Comparison of ENCODE assay signal across 28 cellular contexts in genomic region chrX:32267796-32268195, GRCh38.
"Had no signal": no experiment of that assay in that cellular context is flagged by ENCODE, and none has a peak within 500 bp of the region (broad histone marks: within the 10 kb centered on the region; RNA-seq: fewer than 3 reads in every experiment).

No MANE protein-coding gene starts in this region.

- H3K36me3 Mint-ChIP-seq: activated naive CD8-positive, alpha-beta T cell had no signal

- H3K4me3 ChIP-seq: body of pancreas, esophagus squamous epithelium, gastroesophageal sphincter had no signal

- H3K27ac ChIP-seq: body of pancreas, epithelial cell of prostate, esophagus squamous epithelium, gastroesophageal sphincter had no signal

- H3K27ac Mint-ChIP-seq: activated CD4-positive, alpha-beta memory T cell treated with anti-CD3 and anti-CD28 coated beads, Interleukin-2, amount 10 ng/mL, durations not matched to agents 7 days and 5 days; activated CD4-positive, alpha-beta T cell treated with anti-CD3 and anti-CD28 coated beads for 36 hours; activated CD4-positive, alpha-beta T cell treated with anti-CD3 and anti-CD28 coated beads, Interleukin-2, amount 10 ng/mL, durations not matched to agents 7 days and 5 days; activated naive CD8-positive, alpha-beta T cell; activated T-cell treated with anti-CD3 and anti-CD28 coated beads, Interleukin-2, amount 50 U/mL, for 24 hours; activated T-cell treated with anti-CD3 and anti-CD28 coated beads, Interleukin-2, amount 50 U/mL, for 72 hours; T-helper 17 cell; T-helper 2 cell treated with Interferon-gamma antibody and Interleukin-4, amounts not matched to agents 5 μg/mL and 100 μg/mL, for 36 hours had no signal

- DNase-seq: activated CD4-positive, alpha-beta memory T cell treated with anti-CD3 and anti-CD28 coated beads, Interleukin-2, amount 10 ng/mL, durations not matched to agents 7 days and 5 days; activated CD4-positive, alpha-beta T cell treated with anti-CD3 and anti-CD28 coated beads for 36 hours; activated CD4-positive, alpha-beta T cell treated with anti-CD3 and anti-CD28 coated beads, Interleukin-2, amount 10 ng/mL, durations not matched to agents 7 days and 5 days; activated CD4-positive, alpha-beta T cell treated with anti-CD3 and anti-CD28 coated beads, Interleukin-2, amount 50 U/mL, for 4 hours; activated CD4-positive, CD25-positive, alpha-beta regulatory T cell; activated CD4-positive, CD25-positive, alpha-beta regulatory T cell treated with anti-CD3 and anti-CD28 coated beads, Interleukin-2, amount 50 U/mL, for 72 hours; activated CD8-positive, alpha-beta memory T cell treated with anti-CD3 and anti-CD28 coated beads, Interleukin-2, amount 50 U/mL, for 48 hours; activated gamma-delta T cell; activated naive CD4-positive, alpha-beta T cell; activated naive CD4-positive, alpha-beta T cell treated with anti-CD3 and anti-CD28 coated beads, Interleukin-2, amount 50 U/mL, for 16 hours; activated T-cell treated with anti-CD3 and anti-CD28 coated beads for 4 hours; activated T-cell treated with anti-CD3 and anti-CD28 coated beads, Interleukin-2, amount 50 U/mL, for 24 hours; activated T-cell treated with anti-CD3 and anti-CD28 coated beads, Interleukin-2, amount 50 U/mL, for 72 hours; amniotic stem cell; anterior cingulate cortex; body of pancreas; effector CD8-positive, alpha-beta T cell; esophagus squamous epithelium; foreskin melanocyte; T-helper 1 cell; T-helper 17 cell; T1000 had no signal

- H3K4me3 Mint-ChIP-seq: activated CD4-positive, alpha-beta memory T cell treated with anti-CD3 and anti-CD28 coated beads, Interleukin-2, amount 10 ng/mL, durations not matched to agents 7 days and 5 days; activated CD4-positive, alpha-beta T cell treated with anti-CD3 and anti-CD28 coated beads for 36 hours; activated CD4-positive, alpha-beta T cell treated with anti-CD3 and anti-CD28 coated beads, Interleukin-2, amount 10 ng/mL, durations not matched to agents 7 days and 5 days; activated naive CD8-positive, alpha-beta T cell; activated T-cell treated with anti-CD3 and anti-CD28 coated beads, Interleukin-2, amount 50 U/mL, for 24 hours; activated T-cell treated with anti-CD3 and anti-CD28 coated beads, Interleukin-2, amount 50 U/mL, for 72 hours; T-helper 17 cell; T-helper 2 cell treated with Interferon-gamma antibody and Interleukin-4, amounts not matched to agents 5 μg/mL and 100 μg/mL, for 36 hours had no signal

- H3K27me3 Mint-ChIP-seq: activated CD4-positive, alpha-beta memory T cell treated with anti-CD3 and anti-CD28 coated beads, Interleukin-2, amount 10 ng/mL, durations not matched to agents 7 days and 5 days; activated CD4-positive, alpha-beta T cell treated with anti-CD3 and anti-CD28 coated beads for 36 hours; activated CD4-positive, alpha-beta T cell treated with anti-CD3 and anti-CD28 coated beads, Interleukin-2, amount 10 ng/mL, durations not matched to agents 7 days and 5 days; activated naive CD8-positive, alpha-beta T cell; T-helper 17 cell had no signal

- H3K9me3 ChIP-seq: body of pancreas, esophagus squamous epithelium, gastroesophageal sphincter had no signal

- H3K4me1 ChIP-seq: body of pancreas, esophagus squamous epithelium, gastroesophageal sphincter had no signal

- FAIRE-seq: endometrium, endothelial cell of umbilical vein had no signal

- H3K4me1 Mint-ChIP-seq: activated CD4-positive, alpha-beta memory T cell treated with anti-CD3 and anti-CD28 coated beads, Interleukin-2, amount 10 ng/mL, durations not matched to agents 7 days and 5 days; activated CD4-positive, alpha-beta T cell treated with anti-CD3 and anti-CD28 coated beads for 36 hours; activated CD4-positive, alpha-beta T cell treated with anti-CD3 and anti-CD28 coated beads, Interleukin-2, amount 10 ng/mL, durations not matched to agents 7 days and 5 days; T-helper 17 cell had no signal

- H3K27me3 ChIP-seq: body of pancreas, esophagus squamous epithelium, gastroesophageal sphincter had no signal

- ATAC-seq: activated CD4-positive, alpha-beta T cell treated with anti-CD3 and anti-CD28 coated beads for 36 hours; activated T-cell treated with anti-CD3 and anti-CD28 coated beads, Interleukin-2, amount 50 U/mL, for 72 hours; body of pancreas; gastroesophageal sphincter; T-helper 17 cell had no signal

- H3K36me3 ChIP-seq: esophagus squamous epithelium, gastroesophageal sphincter had no signal
